In the genomic region with DNA sequence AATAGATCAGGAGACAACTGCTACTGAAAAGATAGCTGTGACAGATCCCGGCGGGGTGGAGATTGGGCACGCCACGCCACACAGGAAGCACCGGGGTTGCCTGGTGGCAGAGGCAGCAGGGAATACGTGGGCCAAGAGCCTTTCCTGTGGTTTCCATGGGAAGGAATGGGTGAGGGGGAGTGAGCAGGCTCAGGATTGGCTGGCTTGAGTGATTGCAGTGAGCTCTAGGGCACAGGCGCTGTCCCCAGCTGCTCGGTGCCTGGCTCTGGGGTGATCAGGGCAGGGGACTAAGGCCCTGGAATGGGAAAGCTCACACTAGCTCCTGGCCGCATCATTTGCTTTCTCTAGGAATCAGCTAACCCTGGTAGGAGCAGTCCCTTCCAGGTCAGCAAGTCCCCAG, we compare ENCODE assay signal across 15 cellular contexts.
DNase-seq lines count a peak whose midpoint lies in the region; ATAC-seq and TF ChIP-seq lines count a peak whose summit lies in the region.
"Had no signal": no experiment of that assay in that cellular context is flagged by ENCODE, and none has a peak within 500 bp of the region (broad histone marks: within the 10 kb centered on the region; RNA-seq: fewer than 3 reads in every experiment).

No MANE protein-coding gene starts in this region.

- peaks cover 68% of the 10 kb centered on the region for H3K27me3 Mint-ChIP-seq in T-helper 17 cell
- H3K27me3 Mint-ChIP-seq in activated CD8-positive, alpha-beta T cell treated with anti-CD3 and anti-CD28 coated beads for 36 hours: peaks cover 42% of the 10 kb centered on the region

- H2AFZ ChIP-seq in osteoblast (ENCODE audit: low read length): peak overlapping the region; percentile 48

- POLR2A ChIA-PET in activated CD8-positive, alpha-beta T cell treated with anti-CD3 and anti-CD28 coated beads for 36 hours (lab: Charles Lee): interaction anchor here (0.6 kb wide), 1 partner anchor 922 kb away, joined by 3 read pairs; no protein-coding TSS in a partner anchor

- no peak for ATAC-seq in gastroesophageal sphincter
- ATAC-seq in GM21526 (IDR thresholded peaks at IDR 0.05; ENCODE audit: low FRiP score, unreplicated experiment): no peak
- ATAC-seq in T-helper 17 cell: no peak
- ATAC-seq in activated CD8-positive, alpha-beta T cell treated with anti-CD3 and anti-CD28 coated beads for 36 hours: no peak
- ATAC-seq: activated T-helper 17 cell treated with anti-CD3 and anti-CD28 coated beads, Interleukin-2, amount 50 U/mL, for 72 hours had no signal

- peaks cover 4% of the 10 kb centered on the region for H3K36me3 Mint-ChIP-seq in T-helper 17 cell (ENCODE audit: low read depth)
- H3K36me3 Mint-ChIP-seq in activated CD8-positive, alpha-beta T cell treated with anti-CD3 and anti-CD28 coated beads for 36 hours (ENCODE audit: low read depth): no peaks in the 10 kb centered on the region

- no peaks in the 10 kb centered on the region for H3K9me3 Mint-ChIP-seq in activated CD8-positive, alpha-beta T cell treated with anti-CD3 and anti-CD28 coated beads for 36 hours
- H3K9me3 Mint-ChIP-seq: activated T-helper 17 cell treated with anti-CD3 and anti-CD28 coated beads, Interleukin-2, amount 50 U/mL, for 72 hours had no signal

- H3K4me3 Mint-ChIP-seq in T-helper 17 cell: no peak overlapping the region
- H3K4me3 Mint-ChIP-seq in activated CD8-positive, alpha-beta T cell treated with anti-CD3 and anti-CD28 coated beads for 36 hours: no peak overlapping the region
- H3K4me3 Mint-ChIP-seq: activated T-helper 17 cell treated with anti-CD3 and anti-CD28 coated beads, Interleukin-2, amount 50 U/mL, for 72 hours had no signal

- H3K4me3 ChIP-seq in gastroesophageal sphincter: no peak overlapping the region
- no peak overlapping the region for H3K4me3 ChIP-seq in osteoblast (ENCODE audit: insufficient read depth, low read length)
- H3K4me3 ChIP-seq: body of pancreas had no signal

- TF ChIP-seq CTCF in gastroesophageal sphincter (IDR thresholded peaks at IDR 0.05) (no peak), osteoblast (IDR thresholded peaks at IDR 0.05; ENCODE audit: extremely low read depth, low read depth, low read length) (no peak)
- TF ChIP-seq CTCF in activated CD8-positive, alpha-beta T cell treated with anti-CD3 and anti-CD28 coated beads for 36 hours (IDR thresholded peaks at IDR 0.05): no peak

- H3K4me2 ChIP-seq in osteoblast (ENCODE audit: insufficient read depth, low read length): peak overlapping the region; percentile 33

- H3K9me3 ChIP-seq in gastroesophageal sphincter (peaks cover 0 to 3% (median 0%) of the 10 kb centered on the region in 3 donors), osteoblast (ENCODE audit: low read depth, low read length) (no peaks in the 10 kb centered on the region), T-helper 17 cell (ENCODE audit: control insufficient read depth, low read length, poor library complexity, severe bottlenecking) (no peaks in the 10 kb centered on the region)
- H3K9me3 ChIP-seq: body of pancreas, right lobe of liver had no signal

- no peak for TF ChIP-seq EP300 in gastroesophageal sphincter (IDR thresholded peaks at IDR 0.05)

- H3K27me3 ChIP-seq in gastroesophageal sphincter (no peaks in the 10 kb centered on the region), osteoblast (ENCODE audit: insufficient read depth, low read length) (peaks cover 20% of the 10 kb centered on the region)
- H3K27me3 ChIP-seq: body of pancreas, right lobe of liver had no signal

- H3K27ac ChIP-seq in gastroesophageal sphincter: peak overlapping the region in 3 of 4 donors; percentile 72 to 81 (median 79)
- H3K27ac ChIP-seq in osteoblast (ENCODE audit: low read depth, low read length): no peak overlapping the region
- H3K27ac ChIP-seq: body of pancreas, right lobe of liver, SK-N-MC had no signal

- H4K20me1 ChIP-seq in osteoblast (ENCODE audit: insufficient read depth, low read length): no peaks in the 10 kb centered on the region

- WGBS in gastroesophageal sphincter (ENCODE audit: low coverage in 1 of 2), 2 donors: 31 to 100% methylated on average over 1 to 5 of the region's 9 CpGs

- H3K36me3 ChIP-seq in gastroesophageal sphincter: no peaks in the 10 kb centered on the region
- no peaks in the 10 kb centered on the region for H3K36me3 ChIP-seq in osteoblast (ENCODE audit: insufficient read depth, low read length)
- H3K36me3 ChIP-seq: right lobe of liver had no signal

- peaks cover 0 to 43% (median 22%) of the 10 kb centered on the region in 3 donors for H3K4me1 ChIP-seq in gastroesophageal sphincter
- peaks cover 3% of the 10 kb centered on the region for H3K4me1 ChIP-seq in osteoblast (ENCODE audit: insufficient read depth, low read length)

- DNase-seq in GDM1 (lab: John Stamatoyannopoulos, UW): peak; percentile 61
- DNase-seq in NCI-H524 treated with DMSO at 0.1 percent for 48 hours (lab: John Stamatoyannopoulos, UW): peak; percentile 69
- no peak for DNase-seq in osteoblast (ENCODE audit: insufficient read length, low spot score, missing footprints)
- no peak for DNase-seq in T-helper 17 cell
- no peak for DNase-seq in activated CD8-positive, alpha-beta T cell treated with anti-CD3 and anti-CD28 coated beads for 36 hours
- no peak for DNase-seq in NCI-H526 (lab: John Stamatoyannopoulos, UW)
- DNase-seq: activated CD4-positive, CD25-positive, alpha-beta regulatory T cell; Kasumi-1; NCI-H526 treated with DMSO at 0.1 percent for 48 hours; right lobe of liver had no signal

- no peaks in the 10 kb centered on the region for H3K79me2 ChIP-seq in osteoblast (ENCODE audit: insufficient read depth, low read length)

- intact Hi-C loops in activated CD8-positive, alpha-beta T cell treated with anti-CD3 and anti-CD28 coated beads for 36 hours (cut with micrococcal nuclease): no loop called here

- CTCF ChIA-PET in activated CD8-positive, alpha-beta T cell treated with anti-CD3 and anti-CD28 coated beads for 36 hours (lab: Charles Lee): interaction anchor here (1.3 to 1.7 kb wide), 2 partner anchors 20 to 354 kb away, joined by 3 to 7 read pairs; no protein-coding TSS in a partner anchor

- peaks cover 5% of the 10 kb centered on the region for H3K4me1 Mint-ChIP-seq in T-helper 17 cell
- peaks cover 5% of the 10 kb centered on the region for H3K4me1 Mint-ChIP-seq in activated CD8-positive, alpha-beta T cell treated with anti-CD3 and anti-CD28 coated beads for 36 hours (ENCODE audit: low read depth)
- H3K4me1 Mint-ChIP-seq: activated T-helper 17 cell treated with anti-CD3 and anti-CD28 coated beads, Interleukin-2, amount 50 U/mL, for 72 hours had no signal

- TF ChIP-seq POLR2A in gastroesophageal sphincter (IDR thresholded peaks at IDR 0.05): no peak

- H3K27ac Mint-ChIP-seq in T-helper 17 cell: no peak overlapping the region
- no peak overlapping the region for H3K27ac Mint-ChIP-seq in activated CD8-positive, alpha-beta T cell treated with anti-CD3 and anti-CD28 coated beads for 36 hours
- H3K27ac Mint-ChIP-seq: activated T-helper 17 cell treated with anti-CD3 and anti-CD28 coated beads, Interleukin-2, amount 50 U/mL, for 72 hours had no signal

Comparison
In these comparisons a context has a peak if more than half of its experiments do, and no peak if none do; other contexts are left out.
1. DNase-seq: peak in GDM1 (single experiment) and NCI-H524 treated with DMSO at 0.1 percent for 48 hours (single experiment); none in osteoblast (single experiment), T-helper 17 cell (0 of 3), activated CD8-positive, alpha-beta T cell treated with anti-CD3 and anti-CD28 coated beads for 36 hours (single experiment) and NCI-H526 (0 of 2).